In genomic region chr2:234495801-234496441, GRCh38 we compare ENCODE assay signal across 8 cellular contexts. TPM values are rescaled to one million over a fixed set of nuclear protein-coding genes. Genes with fewer than 3 reads are reported as not detected.
DNase-seq lines count a peak whose midpoint lies in the region; ATAC-seq and TF ChIP-seq lines count a peak whose summit lies in the region.

No MANE protein-coding gene starts in this region.

- H3K4me3 ChIP-seq in adrenal gland (peak overlapping the region in 3 of 4 donors; percentile 17 to 67 (median 22)), iPS-18a (ENCODE audit: low read length) (peak overlapping the region; percentile 88), smooth muscle cell (peak overlapping the region; percentile 70)

- peaks cover 6% of the 10 kb centered on the region for H3K27me3 ChIP-seq in adrenal gland
- H3K27me3 ChIP-seq in iPS-18a (ENCODE audit: control insufficient read depth, insufficient read depth, low read length): peaks cover 23% of the 10 kb centered on the region
- H3K27me3 ChIP-seq in smooth muscle cell (ENCODE audit: low read depth): no peaks in the 10 kb centered on the region

- H3K4me2 ChIP-seq in smooth muscle cell: peak overlapping the region; percentile 97

- no peaks in the 10 kb centered on the region for H3K36me3 ChIP-seq in adrenal gland (replicated peaks in 1 of 2)
- H3K36me3 ChIP-seq in iPS-18a (ENCODE audit: control insufficient read depth, low read depth, low read length): no peaks in the 10 kb centered on the region
- no peaks in the 10 kb centered on the region for H3K36me3 ChIP-seq in smooth muscle cell (ENCODE audit: low read depth)

- H3K9ac ChIP-seq in iPS-18a (ENCODE audit: low read length) (peak overlapping the region; percentile 78), smooth muscle cell (ENCODE audit: low read depth) (peak overlapping the region; percentile 56)

- no peak for ATAC-seq in HG02642 (IDR thresholded peaks at IDR 0.05; ENCODE audit: poor library complexity, unreplicated experiment)

- DNase-seq in SHP77 (lab: John Stamatoyannopoulos, UW): peak; percentile 35 to 53
- DNase-seq in SHP77 treated with DMSO at 0.1 percent for 48 hours (lab: John Stamatoyannopoulos, UW): no peak
- peak; percentile 18 for DNase-seq in NCI-H1105 (lab: John Stamatoyannopoulos, UW)
- DNase-seq in adrenal gland: peak; percentile 16 to 69 (median 27)
- no peak for DNase-seq in smooth muscle cell (lab: John Stamatoyannopoulos, UW; ENCODE audit: unreplicated experiment)
- no peak for DNase-seq in T1000 (lab: John Stamatoyannopoulos, UW)

- intact Hi-C loops in adrenal gland (cut with DNase I): loop anchor here in 1 of 2 donors (10.0 kb wide), 1 partner anchor 201 kb away; no protein-coding TSS in a partner anchor

- H4K20me1 ChIP-seq in smooth muscle cell (ENCODE audit: low read depth): peaks cover 36% of the 10 kb centered on the region

- H3K27ac ChIP-seq in adrenal gland (peak overlapping the region in 2 of 5 donors; percentile 78 to 81), iPS-18a (ENCODE audit: low read length) (no peak overlapping the region), smooth muscle cell (ENCODE audit: low read depth) (no peak overlapping the region)

- WGBS in adrenal gland, 4 donors: 2 to 4% (median 3%) methylated on average over 25 to 51 of the region's 51 CpGs
- 1% methylated on average over 51 of the region's 51 CpGs for WGBS in smooth muscle cell (ENCODE audit: low lambda C conversion rate)

- TF ChIP-seq POLR2A in adrenal gland (IDR thresholded peaks at IDR 0.05): no peak

- H3K4me1 ChIP-seq in adrenal gland (replicated peaks in 1 of 2): no peaks in the 10 kb centered on the region
- H3K4me1 ChIP-seq in iPS-18a (ENCODE audit: control insufficient read depth, low read depth, low read length): peaks cover 15% of the 10 kb centered on the region
- peaks cover 28% of the 10 kb centered on the region for H3K4me1 ChIP-seq in smooth muscle cell (ENCODE audit: low read depth)

- H2AFZ ChIP-seq in smooth muscle cell (ENCODE audit: low read depth): peak overlapping the region; percentile 75

- H3F3A ChIP-seq in smooth muscle cell (ENCODE audit: low read depth): peaks cover 5% of the 10 kb centered on the region

- peaks cover 33% of the 10 kb centered on the region for H3K79me2 ChIP-seq in smooth muscle cell (ENCODE audit: low read depth)

- TF ChIP-seq CTCF in adrenal gland (IDR thresholded peaks at IDR 0.05) (no peak), smooth muscle cell (IDR thresholded peaks at IDR 0.05; ENCODE audit: borderline replicate concordance, insufficient read depth, poor library complexity, severe bottlenecking) (no peak)

- H3K9me3 ChIP-seq in adrenal gland (replicated peaks in 1 of 3) (no peaks in the 10 kb centered on the region), iPS-18a (ENCODE audit: control insufficient read depth, low read depth, low read length) (no peaks in the 10 kb centered on the region), smooth muscle cell (replicated peaks; ENCODE audit: low read depth) (no peaks in the 10 kb centered on the region)

RNA-seq across cellular contexts. Expression of gene ARL4C, which starts 1.0 kb away (rescaled TPM):
- total RNA-seq in adrenal gland: 10 to 100 TPM in 3 of 8 donors, 1 to 10 TPM in 5; 1.4 to 16.0 (median 8.5) TPM
- polyA plus RNA-seq in adrenal gland: 1 to 10 TPM; 3.1 to 8.8 (median 3.4) TPM
- total RNA-seq in smooth muscle cell: 8.0 and 9.1 TPM in 2 replicates
- 9.5 and 18.3 TPM in 2 replicates for polyA plus RNA-seq in smooth muscle cell

Comparison
In these comparisons a context has a peak if more than half of its experiments do, and no peak if none do; other contexts are left out.
1. DNase-seq: peak in SHP77 (2 of 2), NCI-H1105 (single experiment) and adrenal gland (7 of 7); none in SHP77 treated with DMSO at 0.1 percent for 48 hours (single experiment), smooth muscle cell (single experiment) and T1000 (single experiment).
2. H3K4me3 ChIP-seq: peak in every context shown above with its lines; median percentile 88 in iPS-18a; 70 in smooth muscle cell; 22 in adrenal gland.